Comparison of ENCODE assay signal across 8 cellular contexts in the genomic region with DNA sequence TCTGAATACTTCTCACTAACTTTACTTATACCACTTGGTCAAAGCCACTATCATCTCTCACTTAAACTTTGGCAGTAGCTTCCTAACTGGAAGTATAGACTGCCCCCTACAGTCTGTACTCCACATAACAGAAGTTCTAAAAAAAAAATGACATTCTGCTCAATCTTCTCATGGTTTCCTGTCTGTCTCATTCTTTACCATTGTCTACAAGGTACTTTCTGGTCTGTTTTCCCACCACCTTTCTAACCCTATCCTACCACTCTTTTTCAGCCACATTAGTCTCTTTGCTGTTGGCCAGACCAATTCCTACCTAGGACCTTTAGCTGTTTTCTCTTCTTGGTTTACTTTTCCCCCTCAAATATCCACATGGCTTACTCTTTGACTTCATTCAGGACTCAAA. TPM values are rescaled to one million over a fixed set of nuclear protein-coding genes. Genes with fewer than 3 reads are reported as not detected.
A peak's percentile ranks its signal among the peaks of the same experiment; 100 is the strongest.
DNase-seq lines count a peak whose midpoint lies in the region; ATAC-seq and TF ChIP-seq lines count a peak whose summit lies in the region.

No MANE protein-coding gene starts in this region.

- no peak overlapping the region for H3K9ac ChIP-seq in PC-3 (ENCODE audit: low read length)

- H3K27me3 ChIP-seq in PC-3 (ENCODE audit: low read length), result no peaks in the 10 kb centered on the region

- CTCF ChIA-PET in PC-3 (lab: Charles Lee), result interaction anchor here (0.5 kb wide), 1 partner anchor 27 kb away, joined by 3 read pairs; no protein-coding TSS in a partner anchor

- H3K9me2 ChIP-seq in PC-3 (replicated peaks; ENCODE audit: low read length), result no peaks in the 10 kb centered on the region

- H3K36me3 ChIP-seq in PC-3 (ENCODE audit: low read depth, low read length) (peaks cover 58% of the 10 kb centered on the region), mucosa of descending colon (ENCODE audit: low read depth) (peaks cover 8% of the 10 kb centered on the region)

- no peaks in the 10 kb centered on the region for H3K9me3 ChIP-seq in PC-3 (ENCODE audit: low read length)
- H3K9me3 ChIP-seq in mucosa of descending colon, result no peaks in the 10 kb centered on the region

- no TSS peak for BruUV-seq in PC-3 (replicated peaks; lab: Mats Ljungman, UMichigan)

- H3F3A ChIP-seq in PC-3 (ENCODE audit: low read length, unreplicated experiment), result no peaks in the 10 kb centered on the region

- POLR2A ChIA-PET in PC-3 (lab: Charles Lee; ENCODE audit: unreplicated experiment), result no interaction called here

- ATAC-seq in GM18502 (IDR thresholded peaks at IDR 0.05; ENCODE audit: poor library complexity, unreplicated experiment) (peak; percentile 63), HG03175 (IDR thresholded peaks at IDR 0.05; ENCODE audit: unreplicated experiment) (peak; percentile 81), PC-3 (no peak), mucosa of descending colon (peak; percentile 86), GM19324 (IDR thresholded peaks at IDR 0.05; ENCODE audit: low FRiP score, unreplicated experiment) (no peak), HG03139 (IDR thresholded peaks at IDR 0.05; ENCODE audit: unreplicated experiment) (no peak)

- intact Hi-C loops in PC-3 (cut with micrococcal nuclease) (loop anchor here (2.0 kb wide), 1 partner anchor 99 kb away; no protein-coding TSS in a partner anchor), mucosa of descending colon (cut with DNase I, micrococcal nuclease) (loop anchor here in 1 of 2 donors (10.0 kb wide), 1 partner anchor 99 kb away; no protein-coding TSS in a partner anchor)

- no peak overlapping the region for H2AFZ ChIP-seq in PC-3 (ENCODE audit: low read length)

- DNase-seq in CD1c-positive myeloid dendritic cell (ENCODE audit: extremely low spot score) (peak; percentile 72), PC-3 (peak; percentile 65), dermis microvascular lymphatic vessel endothelial cell (ENCODE audit: low read depth in 2 of 2) (peak; percentile 60 to 83), mucosa of descending colon (peak in 1 of 3 donors; percentile 14)

- H3K4me2 ChIP-seq in PC-3 (ENCODE audit: low read length), result no peak overlapping the region

- no peaks in the 10 kb centered on the region for H3K4me1 ChIP-seq in PC-3 (ENCODE audit: insufficient read depth, low read length)
- peaks cover 10% of the 10 kb centered on the region for H3K4me1 ChIP-seq in mucosa of descending colon (ENCODE audit: low read depth)

- H3K27ac ChIP-seq in PC-3 (ENCODE audit: low read length), result no peak overlapping the region

- peaks cover 29% of the 10 kb centered on the region for H4K20me1 ChIP-seq in PC-3 (ENCODE audit: low read length)

- H3K4me3 ChIP-seq in PC-3 (ENCODE audit: low read length) (no peak overlapping the region), mucosa of descending colon (no peak overlapping the region)

- H3K79me2 ChIP-seq in PC-3 (ENCODE audit: low read length), result peaks cover 57% of the 10 kb centered on the region

- TF ChIP-seq CTCF in PC-3 (conservative IDR thresholded peaks at IDR 0.05; ENCODE audit: low read depth, low read length) (peak; percentile 81), mucosa of descending colon (IDR thresholded peaks at IDR 0.05) (peak; percentile 43)

RNA-seq across cellular contexts. Expression of gene CPSF6, which starts 14.7 kb away (rescaled TPM):
- total RNA-seq in PC-3 (2014; rRNA removed), result 94.6 and 96.7 TPM in 2 replicates
- 17.1 and 17.7 TPM in 2 replicates for total RNA-seq in dermis microvascular lymphatic vessel endothelial cell
- 10 to 100 TPM; 46.7 to 57.3 (median 57.2) TPM for total RNA-seq in mucosa of descending colon

Comparison
In these comparisons a context has a peak if more than half of its experiments do, and no peak if none do; other contexts are left out.
1. ATAC-seq: peak in GM18502 (single experiment), HG03175 (single experiment) and mucosa of descending colon (single experiment); none in PC-3 (single experiment), GM19324 (single experiment) and HG03139 (single experiment).